Comparison of ENCODE assay signal across 17 cellular contexts in genomic region chr1:214146523-214146922, GRCh38.
A peak's percentile ranks its signal among the peaks of the same experiment; 100 is the strongest.
DNase-seq lines count a peak whose midpoint lies in the region; ATAC-seq, FAIRE-seq and TF ChIP-seq lines count a peak whose summit lies in the region.
"Had no signal": no experiment of that assay in that cellular context is flagged by ENCODE, and none has a peak within 500 bp of the region (broad histone marks: within the 10 kb centered on the region; RNA-seq: fewer than 3 reads in every experiment).

No MANE protein-coding gene starts in this region.

- TF ChIP-seq CTCF in astrocyte (IDR thresholded peaks at IDR 0.05; ENCODE audit: insufficient read depth, low read depth, low read length) (no peak), mucosa of descending colon (IDR thresholded peaks at IDR 0.05) (no peak)

- H3K36me3 Mint-ChIP-seq in activated CD4-positive, alpha-beta T cell treated with anti-CD3 and anti-CD28 coated beads for 36 hours (ENCODE audit: low read depth) = no peaks in the 10 kb centered on the region
- no peaks in the 10 kb centered on the region for H3K36me3 Mint-ChIP-seq in activated CD4-positive, alpha-beta T cell treated with anti-CD3 and anti-CD28 coated beads, Interleukin-2, amount 10 ng/mL, durations not matched to agents 24 days and 14 days (ENCODE audit: low read depth)
- H3K36me3 Mint-ChIP-seq in astrocyte (ENCODE audit: low read depth, unreplicated experiment) = no peaks in the 10 kb centered on the region
- H3K36me3 Mint-ChIP-seq: IgD-negative memory B cell had no signal

- H3K9ac ChIP-seq in astrocyte (ENCODE audit: low read length) = no peak overlapping the region

- no peaks in the 10 kb centered on the region for H3K79me2 ChIP-seq in astrocyte (ENCODE audit: insufficient read depth, low read length)

- H3K4me2 ChIP-seq in astrocyte (ENCODE audit: low read length) = no peak overlapping the region

- peak; percentile 10 for DNase-seq in activated CD4-positive, alpha-beta T cell treated with anti-CD3 and anti-CD28 coated beads for 36 hours
- no peak for DNase-seq in activated CD4-positive, alpha-beta T cell treated with anti-CD3 and anti-CD28 coated beads, Interleukin-2, amount 10 ng/mL, durations not matched to agents 24 days and 14 days
- DNase-seq in HT-29 (ENCODE audit: low spot score) = peak; percentile 9
- peak; percentile 2 for DNase-seq in astrocyte (ENCODE audit: low read depth)
- peak in 2 of 3 donors; percentile 27 to 53 for DNase-seq in mucosa of descending colon
- no peak for DNase-seq in NK-92 (lab: John Stamatoyannopoulos, UW; ENCODE audit: unreplicated experiment)
- DNase-seq: effector memory CD8-positive, alpha-beta T cell; NCI-H1436; NK-92 treated with Interleukin-12 subunit alpha and Interleukin-12 subunit beta, amount 100 ng/mL, for 24 hours; stimulated activated CD4-positive, alpha-beta T cell treated with anti-CD3 and anti-CD28 coated beads, Interleukin-12 subunit alpha, Interleukin-12 subunit beta, amount 100 ng/mL, for 4 hours had no signal

- H3K4me1 ChIP-seq in astrocyte (ENCODE audit: insufficient read depth, low read length) (no peaks in the 10 kb centered on the region), mucosa of descending colon (ENCODE audit: low read depth) (no peaks in the 10 kb centered on the region)
- H3K4me1 ChIP-seq: gastroesophageal sphincter, SJSA1, suprapubic skin had no signal

- ATAC-seq in activated CD4-positive, alpha-beta T cell treated with anti-CD3 and anti-CD28 coated beads for 36 hours = no peak
- peak; percentile 99 for ATAC-seq in mucosa of descending colon
- ATAC-seq in GM19452 (IDR thresholded peaks at IDR 0.05; ENCODE audit: unreplicated experiment) = no peak
- no peak for ATAC-seq in GM21423 (IDR thresholded peaks at IDR 0.05; ENCODE audit: unreplicated experiment)
- ATAC-seq: effector memory CD8-positive, alpha-beta T cell; gastroesophageal sphincter had no signal

- no peak overlapping the region for H3K27ac ChIP-seq in astrocyte (ENCODE audit: low read depth, low read length)
- H3K27ac ChIP-seq: gastroesophageal sphincter, SJSA1, suprapubic skin had no signal

- no peak overlapping the region for H3K27ac Mint-ChIP-seq in activated CD4-positive, alpha-beta T cell treated with anti-CD3 and anti-CD28 coated beads for 36 hours
- no peak overlapping the region for H3K27ac Mint-ChIP-seq in activated CD4-positive, alpha-beta T cell treated with anti-CD3 and anti-CD28 coated beads, Interleukin-2, amount 10 ng/mL, durations not matched to agents 24 days and 14 days
- H3K27ac Mint-ChIP-seq in astrocyte (ENCODE audit: unreplicated experiment) = no peak overlapping the region
- H3K27ac Mint-ChIP-seq: activated T-helper 2 cell treated with anti-CD3 and anti-CD28 coated beads, Interferon-gamma antibody, Interleukin-2, Interleukin-4, amounts not matched to agents 10 μg/mL and 5 μg/mL and 100 μg/mL, durations not matched to agents 14 hours and 24 hours and 36 hours; effector memory CD8-positive, alpha-beta T cell; IgD-negative memory B cell had no signal

- H2AFZ ChIP-seq in astrocyte (ENCODE audit: low read depth, low read length) = no peak overlapping the region

- H3K4me3 ChIP-seq in astrocyte (ENCODE audit: insufficient read depth, low read depth, low read length) = no peak overlapping the region
- no peak overlapping the region for H3K4me3 ChIP-seq in mucosa of descending colon
- H3K4me3 ChIP-seq: gastroesophageal sphincter, SJSA1, suprapubic skin had no signal

- POLR2A ChIA-PET in activated CD4-positive, alpha-beta T cell treated with anti-CD3 and anti-CD28 coated beads for 36 hours (lab: Charles Lee) = no interaction called here

- no peak for FAIRE-seq in astrocyte (lab: Jason Lieb, UNC)

- intact Hi-C loops in activated CD4-positive, alpha-beta T cell treated with anti-CD3 and anti-CD28 coated beads for 36 hours (cut with DNase I, micrococcal nuclease) = no loop called here
- intact Hi-C loops in activated CD4-positive, alpha-beta T cell treated with anti-CD3 and anti-CD28 coated beads, Interleukin-2, amount 10 ng/mL, durations not matched to agents 24 days and 14 days (cut with micrococcal nuclease) = no loop called here
- intact Hi-C loops in mucosa of descending colon (cut with DNase I, micrococcal nuclease) = no loop called here

- H4K20me1 ChIP-seq in astrocyte (ENCODE audit: insufficient read depth, low read length) = no peaks in the 10 kb centered on the region

- no peak overlapping the region for H3K4me3 Mint-ChIP-seq in activated CD4-positive, alpha-beta T cell treated with anti-CD3 and anti-CD28 coated beads for 36 hours
- H3K4me3 Mint-ChIP-seq in activated CD4-positive, alpha-beta T cell treated with anti-CD3 and anti-CD28 coated beads, Interleukin-2, amount 10 ng/mL, durations not matched to agents 24 days and 14 days = no peak overlapping the region
- H3K4me3 Mint-ChIP-seq in astrocyte (ENCODE audit: unreplicated experiment) = no peak overlapping the region
- H3K4me3 Mint-ChIP-seq: effector memory CD8-positive, alpha-beta T cell; IgD-negative memory B cell had no signal

- H3K4me1 Mint-ChIP-seq in activated CD4-positive, alpha-beta T cell treated with anti-CD3 and anti-CD28 coated beads for 36 hours = no peaks in the 10 kb centered on the region
- H3K4me1 Mint-ChIP-seq in activated CD4-positive, alpha-beta T cell treated with anti-CD3 and anti-CD28 coated beads, Interleukin-2, amount 10 ng/mL, durations not matched to agents 24 days and 14 days = no peaks in the 10 kb centered on the region
- H3K4me1 Mint-ChIP-seq in astrocyte (ENCODE audit: low read depth, unreplicated experiment) = no peaks in the 10 kb centered on the region
- H3K4me1 Mint-ChIP-seq: IgD-negative memory B cell had no signal

- H3K9me3 ChIP-seq in astrocyte (ENCODE audit: insufficient read depth, low read depth, low read length) = no peaks in the 10 kb centered on the region
- H3K9me3 ChIP-seq in mucosa of descending colon = no peaks in the 10 kb centered on the region
- H3K9me3 ChIP-seq: gastroesophageal sphincter, SJSA1, suprapubic skin had no signal

- no peaks in the 10 kb centered on the region for H3K9me3 Mint-ChIP-seq in activated CD4-positive, alpha-beta T cell treated with anti-CD3 and anti-CD28 coated beads for 36 hours (ENCODE audit: low read depth)
- H3K9me3 Mint-ChIP-seq in activated CD4-positive, alpha-beta T cell treated with anti-CD3 and anti-CD28 coated beads, Interleukin-2, amount 10 ng/mL, durations not matched to agents 24 days and 14 days = no peaks in the 10 kb centered on the region
- no peaks in the 10 kb centered on the region for H3K9me3 Mint-ChIP-seq in astrocyte (ENCODE audit: unreplicated experiment)
- H3K9me3 Mint-ChIP-seq: activated T-helper 2 cell treated with anti-CD3 and anti-CD28 coated beads, Interferon-gamma antibody, Interleukin-2, Interleukin-4, amounts not matched to agents 10 μg/mL and 5 μg/mL and 100 μg/mL, durations not matched to agents 14 hours and 24 hours and 36 hours; effector memory CD8-positive, alpha-beta T cell had no signal

- H3K27me3 ChIP-seq in astrocyte (ENCODE audit: insufficient read depth, low read length) = no peaks in the 10 kb centered on the region
- H3K27me3 ChIP-seq: gastroesophageal sphincter, suprapubic skin had no signal

- peaks cover 6% of the 10 kb centered on the region for H3K27me3 Mint-ChIP-seq in activated CD4-positive, alpha-beta T cell treated with anti-CD3 and anti-CD28 coated beads for 36 hours
- H3K27me3 Mint-ChIP-seq in activated CD4-positive, alpha-beta T cell treated with anti-CD3 and anti-CD28 coated beads, Interleukin-2, amount 10 ng/mL, durations not matched to agents 24 days and 14 days = peaks cover 5% of the 10 kb centered on the region
- H3K27me3 Mint-ChIP-seq in astrocyte (ENCODE audit: low read depth, unreplicated experiment) = no peaks in the 10 kb centered on the region
- H3K27me3 Mint-ChIP-seq: IgD-negative memory B cell had no signal

- CTCF ChIA-PET in activated CD4-positive, alpha-beta T cell treated with anti-CD3 and anti-CD28 coated beads for 36 hours (lab: Charles Lee) = interaction anchor here (1.1 kb wide), 1 partner anchor 24 kb away, joined by 3 read pairs; no protein-coding TSS in a partner anchor

- no peaks in the 10 kb centered on the region for H3K36me3 ChIP-seq in astrocyte (ENCODE audit: insufficient read depth, low read length)
- H3K36me3 ChIP-seq in mucosa of descending colon (ENCODE audit: low read depth) = no peaks in the 10 kb centered on the region
- H3K36me3 ChIP-seq: gastroesophageal sphincter, SJSA1, suprapubic skin had no signal

Comparison
In these comparisons a context has a peak if more than half of its experiments do, and no peak if none do; other contexts are left out.
1. DNase-seq: peak in activated CD4-positive, alpha-beta T cell treated with anti-CD3 and anti-CD28 coated beads for 36 hours (single experiment), HT-29 (single experiment), astrocyte (single experiment) and mucosa of descending colon (2 of 3); none in activated CD4-positive, alpha-beta T cell treated with anti-CD3 and anti-CD28 coated beads, Interleukin-2, amount 10 ng/mL, durations not matched to agents 24 days and 14 days (single experiment) and NK-92 (single experiment).